ENCODE assay signal across 8 cellular contexts in genomic region chr22:41284465-41284864, GRCh38. TPM values are rescaled to one million over a fixed set of nuclear protein-coding genes. Genes with fewer than 3 reads are reported as not detected.
DNase-seq lines count a peak whose midpoint lies in the region; ATAC-seq and TF ChIP-seq lines count a peak whose summit lies in the region.

No MANE protein-coding gene starts in this region.

- BruUV-seq in MCF 10A (replicated peaks; lab: Mats Ljungman, UMichigan) = no TSS peak

- TF ChIP-seq POLR2A in breast epithelium (IDR thresholded peaks at IDR 0.05) = no peak

- H3K4me1 ChIP-seq in breast epithelium = peaks cover 0 to 4% of the 10 kb centered on the region in 2 donors
- peaks cover 17% of the 10 kb centered on the region for H3K4me1 ChIP-seq in iPS-20b (ENCODE audit: insufficient read depth, low read length)

- no peaks in the 10 kb centered on the region for H3K9me3 ChIP-seq in breast epithelium
- no peaks in the 10 kb centered on the region for H3K9me3 ChIP-seq in iPS-20b (ENCODE audit: insufficient read depth, low read depth, low read length)

- no peaks in the 10 kb centered on the region for H3K27me3 Mint-ChIP-seq in MCF 10A (ENCODE audit: insufficient read depth, unreplicated experiment)
- no peaks in the 10 kb centered on the region for H3K27me3 Mint-ChIP-seq in activated CD8-positive, alpha-beta T cell treated with anti-CD3 and anti-CD28 coated beads, Interleukin-2, amount 10 ng/mL, durations not matched to agents 7 days and 5 days (ENCODE audit: low read depth)

- H3K9ac ChIP-seq in iPS-20b (ENCODE audit: low read depth, low read length) = no peak overlapping the region; the same call in 1 of the 2 replicates

- no peak overlapping the region for H3K27ac ChIP-seq in breast epithelium
- no peak overlapping the region for H3K27ac ChIP-seq in iPS-20b (ENCODE audit: low read length)
- H3K27ac ChIP-seq in substantia nigra (ENCODE audit: low read depth, low read length, poor library complexity, severe bottlenecking) = no peak overlapping the region

- peak overlapping the region; percentile 35 for H3K27ac Mint-ChIP-seq in MCF 10A (ENCODE audit: low read depth, unreplicated experiment)
- peak overlapping the region; percentile 98 for H3K27ac Mint-ChIP-seq in activated CD8-positive, alpha-beta T cell treated with anti-CD3 and anti-CD28 coated beads, Interleukin-2, amount 10 ng/mL, durations not matched to agents 7 days and 5 days

- POLR2A ChIA-PET in MCF 10A (lab: Yijun Ruan, JAX) = interaction anchor here (0.6 to 6.1 kb wide), 6 partner anchors 13 to 1785 kb away, joined by 3 to 88 read pairs (median 5); partner anchors contain the start of gene ZC3H7B
- POLR2A ChIA-PET in activated CD8-positive, alpha-beta T cell treated with anti-CD3 and anti-CD28 coated beads, Interleukin-2, amount 10 ng/mL, durations not matched to agents 7 days and 5 days (lab: Charles Lee) = interaction anchor here (0.9 to 1.5 kb wide), 3 partner anchors 17 to 46 kb away, joined by 3 to 6 read pairs (median 4); partner anchors contain the start of gene ZC3H7B

- peaks cover 56% of the 10 kb centered on the region for H3K36me3 Mint-ChIP-seq in MCF 10A (ENCODE audit: insufficient read depth, unreplicated experiment)
- H3K36me3 Mint-ChIP-seq in activated CD8-positive, alpha-beta T cell treated with anti-CD3 and anti-CD28 coated beads, Interleukin-2, amount 10 ng/mL, durations not matched to agents 7 days and 5 days (ENCODE audit: low read depth) = peaks cover 33% of the 10 kb centered on the region

- no peak overlapping the region for H3K4me3 ChIP-seq in breast epithelium
- H3K4me3 ChIP-seq in iPS-20b (ENCODE audit: low read length) = peak overlapping the region; percentile 94; the same call in 1 of the 2 replicates
- H3K4me3 ChIP-seq in H7 (ENCODE audit: insufficient read depth, low read depth, low read length) = no peak overlapping the region

- H3K9me3 Mint-ChIP-seq in MCF 10A (ENCODE audit: unreplicated experiment) = no peaks in the 10 kb centered on the region
- H3K9me3 Mint-ChIP-seq in activated CD8-positive, alpha-beta T cell treated with anti-CD3 and anti-CD28 coated beads, Interleukin-2, amount 10 ng/mL, durations not matched to agents 7 days and 5 days (ENCODE audit: insufficient read depth) = no peaks in the 10 kb centered on the region

- no peaks in the 10 kb centered on the region for H3K36me3 ChIP-seq in breast epithelium
- H3K36me3 ChIP-seq in iPS-20b (ENCODE audit: insufficient read depth, low read depth, low read length) = peaks cover 54% of the 10 kb centered on the region
- H3K36me3 ChIP-seq in H7 (replicated peaks; ENCODE audit: control insufficient read depth, insufficient read depth, low read length) = peaks cover 33% of the 10 kb centered on the region

- H3K4me1 Mint-ChIP-seq in MCF 10A (ENCODE audit: insufficient read depth, unreplicated experiment) = peaks cover 38% of the 10 kb centered on the region
- peaks cover 42% of the 10 kb centered on the region for H3K4me1 Mint-ChIP-seq in activated CD8-positive, alpha-beta T cell treated with anti-CD3 and anti-CD28 coated beads, Interleukin-2, amount 10 ng/mL, durations not matched to agents 7 days and 5 days (ENCODE audit: low read depth)

- CTCF ChIA-PET in MCF 10A (lab: Yijun Ruan, JAX) = interaction anchor here (0.6 to 1.1 kb wide), 3 partner anchors 151 to 806 kb away, joined by 3 read pairs; partner anchors contain the start of gene NDUFA6
- CTCF ChIA-PET in activated CD8-positive, alpha-beta T cell treated with anti-CD3 and anti-CD28 coated beads, Interleukin-2, amount 10 ng/mL, durations not matched to agents 7 days and 5 days (lab: Charles Lee) = interaction anchor here (2.5 kb wide), 1 partner anchor 17 kb away, joined by 15 read pairs; the partner anchor contains the start of gene ZC3H7B

- H3K27me3 ChIP-seq in breast epithelium = no peaks in the 10 kb centered on the region
- no peaks in the 10 kb centered on the region for H3K27me3 ChIP-seq in iPS-20b (ENCODE audit: insufficient read depth, low read length)
- H3K27me3 ChIP-seq in H7 (ENCODE audit: control insufficient read depth, insufficient read depth, low read length) = no peaks in the 10 kb centered on the region

- H3K4me3 Mint-ChIP-seq in MCF 10A (ENCODE audit: unreplicated experiment) = peak overlapping the region; percentile 80
- H3K4me3 Mint-ChIP-seq in activated CD8-positive, alpha-beta T cell treated with anti-CD3 and anti-CD28 coated beads, Interleukin-2, amount 10 ng/mL, durations not matched to agents 7 days and 5 days = peak overlapping the region; percentile 97

- peak; percentile 50 for DNase-seq in MCF 10A (ENCODE audit: unreplicated experiment)
- no peak for DNase-seq in breast epithelium (ENCODE audit: low spot score in 2 of 2)
- DNase-seq in activated CD8-positive, alpha-beta T cell treated with anti-CD3 and anti-CD28 coated beads, Interleukin-2, amount 10 ng/mL, durations not matched to agents 7 days and 5 days = no peak
- DNase-seq in NK-92 treated with Interleukin-12 subunit alpha and Interleukin-12 subunit beta, amount 100 ng/mL, for 24 hours (lab: John Stamatoyannopoulos, UW) = no peak
- DNase-seq in NCI-H2171 treated with DMSO at 0.1 percent for 48 hours (lab: John Stamatoyannopoulos, UW) = no peak
- DNase-seq in H7 = no peak
- DNase-seq in substantia nigra (lab: John Stamatoyannopoulos, UW) = no peak

- intact Hi-C loops in MCF 10A (cut with micrococcal nuclease) (loop anchor here (10.0 kb wide), 1 partner anchor 100 kb away; the partner anchor contains the start of gene TEF), breast epithelium (cut with DNase I; ENCODE audit: low total_unique reads) (no loop called here)

- no peak for ATAC-seq in activated CD8-positive, alpha-beta T cell treated with anti-CD3 and anti-CD28 coated beads, Interleukin-2, amount 10 ng/mL, durations not matched to agents 7 days and 5 days

- TF ChIP-seq CTCF in MCF 10A (IDR thresholded peaks at IDR 0.05; ENCODE audit: unreplicated experiment) (no peak), breast epithelium (IDR thresholded peaks at IDR 0.05) (no peak)

RNA-seq across cellular contexts. Expression of gene RANGAP1, which starts 1.5 kb away (rescaled TPM):
- 84.7 and 117 TPM in 2 replicates for total RNA-seq in MCF 10A (2022)
- total RNA-seq in breast epithelium = 10 to 100 TPM; 29.8 to 54.1 (median 51.2) TPM
- total RNA-seq in activated CD8-positive, alpha-beta T cell treated with anti-CD3 and anti-CD28 coated beads, Interleukin-2, amount 10 ng/mL, durations not matched to agents 7 days and 5 days = 100 to 1,000 TPM; 123 to 125 TPM
- 115 and 133 TPM in 2 replicates for total RNA-seq in H7 (2014; rRNA removed; shearing (Covaris generic))

RNA-seq across cellular contexts. Expression of gene ZC3H7B, which starts 16.9 kb away (rescaled TPM):
- total RNA-seq in MCF 10A (2022) (42.9 and 53.4 TPM in 2 replicates), breast epithelium (10 to 100 TPM; 24.0 to 33.1 (median 32.2) TPM)
- 10 to 100 TPM; 48.4 to 50.8 TPM for total RNA-seq in activated CD8-positive, alpha-beta T cell treated with anti-CD3 and anti-CD28 coated beads, Interleukin-2, amount 10 ng/mL, durations not matched to agents 7 days and 5 days
- total RNA-seq in H7 (2014; rRNA removed; shearing (Covaris generic)) = 58.2 TPM in 2 replicates

RNA-seq across cellular contexts. Expression of gene CHADL, which starts 43.7 kb away (rescaled TPM):
- total RNA-seq in MCF 10A (2022) (0.51 and 0.52 TPM in 2 replicates), breast epithelium (1 to 10 TPM; 1.3 to 3.7 (median 1.4) TPM)
- 1 to 10 TPM in 1 of 2 experiments, under 1 TPM in 1; 0.37 to 1.0 TPM for total RNA-seq in activated CD8-positive, alpha-beta T cell treated with anti-CD3 and anti-CD28 coated beads, Interleukin-2, amount 10 ng/mL, durations not matched to agents 7 days and 5 days
- total RNA-seq in H7 (2014; rRNA removed; shearing (Covaris generic)) = 0.33 TPM in 1 of 2 replicates, not detected in the other
